ENCODE assay signal across 10 cellular contexts in genomic region chr2:231425811-231426703, GRCh38. TPM values are rescaled to one million over a fixed set of nuclear protein-coding genes. Genes with fewer than 3 reads are reported as not detected.
DNase-seq lines count a peak whose midpoint lies in the region; ATAC-seq and TF ChIP-seq lines count a peak whose summit lies in the region.
"Had no signal": no experiment of that assay in that cellular context is flagged by ENCODE, and none has a peak within 500 bp of the region (broad histone marks: within the 10 kb centered on the region; RNA-seq: fewer than 3 reads in every experiment).

No MANE protein-coding gene starts in this region.

- in situ Hi-C loops in gastrocnemius medialis (cut with MboI; ENCODE audit: low sequenced_read_pairs in 4 of 4): loop anchor here in 2 of 4 donors (25.0 kb wide), 2 partner anchors 189 to 314 kb away; no protein-coding TSS in a partner anchor

- H3K27ac Mint-ChIP-seq in stimulated activated naive CD8-positive, alpha-beta T cell treated with anti-CD3 and anti-CD28 coated beads, Interleukin-15, amount 100 ng/mL, for 72 hours: no peak overlapping the region

- H3K36me3 ChIP-seq in lower lobe of right lung (no peaks in the 10 kb centered on the region), gastrocnemius medialis (no peaks in the 10 kb centered on the region)

- no peak for TF ChIP-seq POLR2A in gastrocnemius medialis (IDR thresholded peaks at IDR 0.05)

- no peaks in the 10 kb centered on the region for H3K27me3 ChIP-seq in lower lobe of right lung (ENCODE audit: low read depth)
- H3K27me3 ChIP-seq in gastrocnemius medialis: no peaks in the 10 kb centered on the region

- intact Hi-C loops in lower lobe of right lung (cut with DNase I) (no loop called here), gastrocnemius medialis (cut with DNase I; ENCODE audit: low total_unique reads) (no loop called here)

- DNase-seq in stimulated activated CD4-positive, alpha-beta T cell treated with anti-CD3 and anti-CD28 coated beads, Interleukin-12 subunit alpha, Interleukin-12 subunit beta, amount 100 ng/mL, for 4 hours: peak; percentile 21
- DNase-seq in stimulated activated CD4-positive, alpha-beta T cell treated with anti-CD3 and anti-CD28 coated beads, Interleukin-4, amount 100 ng/mL, for 24 hours: no peak
- DNase-seq in activated T-cell treated with anti-CD3 and anti-CD28 coated beads, Interleukin-2, amount 50 U/mL, for 1 hour: peak; percentile 71
- DNase-seq in lower lobe of right lung: no peak
- no peak for DNase-seq in stimulated activated naive CD8-positive, alpha-beta T cell treated with anti-CD3 and anti-CD28 coated beads, Interleukin-15, amount 100 ng/mL, for 72 hours
- no peak for DNase-seq in DMS 273 (lab: John Stamatoyannopoulos, UW; ENCODE audit: unreplicated experiment)
- DNase-seq in NCI-H524 (lab: John Stamatoyannopoulos, UW): no peak
- DNase-seq in gastrocnemius medialis: no peak
- DNase-seq: NCI-H2081 had no signal

- ATAC-seq in lower lobe of right lung (peak; percentile 37 to 61), gastrocnemius medialis (no peak)
- ATAC-seq in stimulated activated naive CD8-positive, alpha-beta T cell treated with anti-CD3 and anti-CD28 coated beads, Interleukin-15, amount 100 ng/mL, for 72 hours: peak; percentile 37

- no peak overlapping the region for H3K4me3 Mint-ChIP-seq in stimulated activated naive CD8-positive, alpha-beta T cell treated with anti-CD3 and anti-CD28 coated beads, Interleukin-15, amount 100 ng/mL, for 72 hours

- H3K27me3 Mint-ChIP-seq in stimulated activated naive CD8-positive, alpha-beta T cell treated with anti-CD3 and anti-CD28 coated beads, Interleukin-15, amount 100 ng/mL, for 72 hours: no peaks in the 10 kb centered on the region

- peaks cover 8 to 15% of the 10 kb centered on the region in 2 donors for H3K9me3 Mint-ChIP-seq in stimulated activated naive CD8-positive, alpha-beta T cell treated with anti-CD3 and anti-CD28 coated beads, Interleukin-15, amount 100 ng/mL, for 72 hours

- H3K4me3 ChIP-seq in lower lobe of right lung (no peak overlapping the region), gastrocnemius medialis (no peak overlapping the region)

- H3K27ac ChIP-seq in lower lobe of right lung (no peak overlapping the region), gastrocnemius medialis (no peak overlapping the region)
- H3K27ac ChIP-seq: HL-60 had no signal

- H3K4me1 ChIP-seq in lower lobe of right lung: no peaks in the 10 kb centered on the region
- H3K4me1 ChIP-seq in gastrocnemius medialis: no peaks in the 10 kb centered on the region

- H3K4me1 Mint-ChIP-seq in stimulated activated naive CD8-positive, alpha-beta T cell treated with anti-CD3 and anti-CD28 coated beads, Interleukin-15, amount 100 ng/mL, for 72 hours: peaks cover 11% of the 10 kb centered on the region

- no peak for TF ChIP-seq CTCF in lower lobe of right lung (IDR thresholded peaks at IDR 0.05)
- TF ChIP-seq CTCF in gastrocnemius medialis (IDR thresholded peaks at IDR 0.05 in 4 of 5, conservative IDR thresholded peaks at IDR 0.05 in 1 of 5): no peak

- no peaks in the 10 kb centered on the region for H3K9me3 ChIP-seq in lower lobe of right lung
- H3K9me3 ChIP-seq in gastrocnemius medialis: no peaks in the 10 kb centered on the region

RNA-seq across cellular contexts. Expression of gene B3GNT7, which starts 30.5 kb away (rescaled TPM):
- 80.0 TPM for total RNA-seq in lower lobe of right lung
- under 1 TPM; 0.10 to 0.60 (median 0.44) TPM for total RNA-seq in gastrocnemius medialis

RNA-seq across cellular contexts. Expression of gene NCL, which starts 38.2 kb away (rescaled TPM):
- 295 TPM for total RNA-seq in lower lobe of right lung
- 100 to 1,000 TPM in 3 of 4 donors, 10 to 100 TPM in 1; 48.8 to 174 (median 124) TPM for total RNA-seq in gastrocnemius medialis

Comparison
In these comparisons a context has a peak if more than half of its experiments do, and no peak if none do; other contexts are left out.
1. DNase-seq: peak in stimulated activated CD4-positive, alpha-beta T cell treated with anti-CD3 and anti-CD28 coated beads, Interleukin-12 subunit alpha, Interleukin-12 subunit beta, amount 100 ng/mL, for 4 hours (single experiment) and activated T-cell treated with anti-CD3 and anti-CD28 coated beads, Interleukin-2, amount 50 U/mL, for 1 hour (single experiment); none in stimulated activated CD4-positive, alpha-beta T cell treated with anti-CD3 and anti-CD28 coated beads, Interleukin-4, amount 100 ng/mL, for 24 hours (single experiment), lower lobe of right lung (single experiment), stimulated activated naive CD8-positive, alpha-beta T cell treated with anti-CD3 and anti-CD28 coated beads, Interleukin-15, amount 100 ng/mL, for 72 hours (0 of 2), DMS 273 (single experiment), NCI-H524 (0 of 2) and gastrocnemius medialis (0 of 2).
2. ATAC-seq: peak in lower lobe of right lung (2 of 2) and stimulated activated naive CD8-positive, alpha-beta T cell treated with anti-CD3 and anti-CD28 coated beads, Interleukin-15, amount 100 ng/mL, for 72 hours (single experiment); none in gastrocnemius medialis (0 of 2).
3. RNA of gene B3GNT7, which starts 30.5 kb away (total RNA-seq): 80.0 TPM in lower lobe of right lung (single experiment); 0.10 to 0.60 TPM in gastrocnemius medialis; every median in the first group is over 10 times any median in the second.